ENCODE assay signal across 16 cellular contexts in genomic region chr2:31922542-31923408, GRCh38.
DNase-seq lines count a peak whose midpoint lies in the region; ATAC-seq, FAIRE-seq and TF ChIP-seq lines count a peak whose summit lies in the region.
"Had no signal": no experiment of that assay in that cellular context is flagged by ENCODE, and none has a peak within 500 bp of the region (broad histone marks: within the 10 kb centered on the region; RNA-seq: fewer than 3 reads in every experiment).

No MANE protein-coding gene starts in this region.

- ATAC-seq in GM21423 (IDR thresholded peaks at IDR 0.05; ENCODE audit: unreplicated experiment) (peak; percentile 56), HG02571 (IDR thresholded peaks at IDR 0.05; ENCODE audit: unreplicated experiment) (no peak)

- FAIRE-seq in GM18507 (lab: Jason Lieb, UNC), result peak; percentile 70
- peak; percentile 53 for FAIRE-seq in keratinocyte (lab: Jason Lieb, UNC)
- FAIRE-seq in D721Med (lab: Jason Lieb, UNC), result no peak

- H3K9me1 ChIP-seq in keratinocyte (ENCODE audit: control insufficient read depth, extremely low read depth, insufficient read depth, low read length), result no peaks in the 10 kb centered on the region

- no peaks in the 10 kb centered on the region for H3K4me1 ChIP-seq in keratinocyte (ENCODE audit: control insufficient read depth, extremely low read depth, insufficient read depth, low read length)
- H3K4me1 ChIP-seq: stomach had no signal

- no peak overlapping the region for H3K4me2 ChIP-seq in keratinocyte (ENCODE audit: control insufficient read depth, extremely low read depth, insufficient read depth, low read depth, low read length)
- H3K4me2 ChIP-seq: KMS-11 had no signal

- H3K4me3 ChIP-seq in keratinocyte (ENCODE audit: control insufficient read depth in 2 of 3, extremely low read depth in 1 of 3, insufficient read depth in 2 of 3, low read depth in 1 of 3, low read length in 3 of 3) (no peak overlapping the region), dorsolateral prefrontal cortex (no peak overlapping the region)
- H3K4me3 ChIP-seq: esophagus squamous epithelium, lung, SK-N-MC, stomach had no signal

- H4K20me1 ChIP-seq in keratinocyte (ENCODE audit: control insufficient read depth, extremely low read depth, insufficient read depth, low read length), result no peaks in the 10 kb centered on the region

- dilution Hi-C loops in keratinocyte (cut with MboI; ENCODE audit: extremely low pct_ligation_motif_present, low sequenced_read_pairs), result no loop called here

- TF ChIP-seq CTCF in keratinocyte (optimal IDR thresholded peaks at IDR 0.05 in 1 of 3, IDR thresholded peaks at IDR 0.05 in 1 of 3, conservative IDR thresholded peaks at IDR 0.05 in 1 of 3; ENCODE audit: extremely low read depth in 1 of 3, insufficient read depth in 2 of 3, low read length in 3 of 3) (no peak), dorsolateral prefrontal cortex (IDR thresholded peaks at IDR 0.05 in 54 of 56, conservative IDR thresholded peaks at IDR 0.05 in 2 of 56; ENCODE audit: low read depth in 1 of 56, partially characterized antibody in 56 of 56) (no peak), D721Med (IDR thresholded peaks at IDR 0.05; ENCODE audit: insufficient read depth, missing control alignments) (no peak)

- H2AFZ ChIP-seq in keratinocyte (ENCODE audit: control insufficient read depth, low read length), result no peak overlapping the region

- H3K9ac ChIP-seq in keratinocyte (ENCODE audit: control insufficient read depth, extremely low read depth, insufficient read depth, low read length), result no peak overlapping the region
- H3K9ac ChIP-seq: KMS-11 had no signal

- peaks cover 0 to 1% of the 10 kb centered on the region in 2 experiments for H3K36me3 ChIP-seq in keratinocyte (ENCODE audit: control insufficient read depth in 2 of 2, extremely low read depth in 1 of 2, insufficient read depth in 2 of 2, low read length in 2 of 2)

- no peaks in the 10 kb centered on the region for H3K9me3 ChIP-seq in keratinocyte (ENCODE audit: control insufficient read depth, low read depth, low read length)
- H3K9me3 ChIP-seq: esophagus squamous epithelium, stomach had no signal

- intact Hi-C loops in dorsolateral prefrontal cortex (cut with DNase I), result no loop called here

- peaks cover 4% of the 10 kb centered on the region for H3K79me2 ChIP-seq in keratinocyte (ENCODE audit: control insufficient read depth, insufficient read depth, low read length)

- DNase-seq in GM18507 (ENCODE audit: extremely low spot score, insufficient read length, low read depth), result no peak
- DNase-seq in NCI-H526 (lab: John Stamatoyannopoulos, UW), result peak; percentile 79 to 88
- no peak for DNase-seq in keratinocyte (ENCODE audit: low read depth, low spot score)
- DNase-seq in dorsolateral prefrontal cortex, result no peak
- DNase-seq in D721Med (ENCODE audit: insufficient read length, low spot score), result no peak
- DNase-seq: esophagus squamous epithelium; NCI-H1105; NCI-H774; stimulated activated CD4-positive, alpha-beta T cell treated with anti-CD3 and anti-CD28 coated beads, Interleukin-2, amount 100 ng/mL, for 24 hours; stomach; T1000 had no signal

- H3K27me3 ChIP-seq in keratinocyte (ENCODE audit: control insufficient read depth, extremely low read depth, insufficient read depth, low read length) (no peaks in the 10 kb centered on the region), dorsolateral prefrontal cortex (no peaks in the 10 kb centered on the region)
- H3K27me3 ChIP-seq: esophagus squamous epithelium, stomach had no signal

- H3K27ac ChIP-seq in keratinocyte (ENCODE audit: control insufficient read depth, insufficient read depth, low read length) (no peak overlapping the region), dorsolateral prefrontal cortex (no peak overlapping the region)
- H3K27ac ChIP-seq: esophagus squamous epithelium, KMS-11, SK-N-MC, stomach had no signal

Comparison
In these comparisons a context has a peak if more than half of its experiments do, and no peak if none do; other contexts are left out.
1. DNase-seq: peak in NCI-H526 (2 of 2); none in GM18507 (single experiment), keratinocyte (single experiment), dorsolateral prefrontal cortex (0 of 10) and D721Med (single experiment).